ENCODE assay signal across 40 cellular contexts in genomic region chr6:135260612-135261011, GRCh38.
"Had no signal": no experiment of that assay in that cellular context is flagged by ENCODE, and none has a peak within 500 bp of the region (broad histone marks: within the 10 kb centered on the region; RNA-seq: fewer than 3 reads in every experiment).

No MANE protein-coding gene starts in this region.

- H3K9me3 ChIP-seq: adrenal gland, body of pancreas, breast epithelium had no signal

- H3K27ac Mint-ChIP-seq: activated B cell treated with CpG ODN at 0.5 μM for 24 hours; activated CD4-positive, alpha-beta T cell treated with anti-CD3 and anti-CD28 coated beads for 36 hours; activated CD4-positive, alpha-beta T cell treated with anti-CD3 and anti-CD28 coated beads, Interleukin-2, amount 10 ng/mL, durations not matched to agents 7 days and 5 days; activated CD8-positive, alpha-beta T cell treated with anti-CD3 and anti-CD28 coated beads for 36 hours; activated naive CD4-positive, alpha-beta T cell treated with anti-CD3 and anti-CD28 coated beads for 36 hours; activated naive CD4-positive, alpha-beta T cell treated with anti-CD3 and anti-CD28 coated beads, Interleukin-2, amount 50 U/mL, for 72 hours; activated naive CD8-positive, alpha-beta T cell treated with anti-CD3 and anti-CD28 coated beads for 36 hours; activated T-cell treated with anti-CD3 and anti-CD28 coated beads, Interleukin-2, amount 50 U/mL, for 72 hours; activated T-helper 1 cell treated with anti-CD3 and anti-CD28 coated beads, Interleukin-12 subunit alpha, Interleukin-12 subunit beta, Interleukin-2, Interleukin-4 antibody, amounts not matched to agents 30 ng/mL and 10 ng/mL and 1 ng/mL, durations not matched to agents 14 hours and 24 hours and 36 hours; activated T-helper 17 cell treated with anti-CD3 and anti-CD28 coated beads, Interleukin-2, amount 50 U/mL, for 72 hours; T-helper 2 cell treated with Interferon-gamma antibody and Interleukin-4, amounts not matched to agents 5 μg/mL and 100 μg/mL, for 36 hours had no signal

- H3K27me3 ChIP-seq: adrenal gland, body of pancreas, brain microvascular endothelial cell, breast epithelium, cardiac muscle cell had no signal

- H3K4me3 Mint-ChIP-seq: activated B cell treated with CpG ODN at 0.5 μM for 24 hours; activated CD4-positive, alpha-beta T cell treated with anti-CD3 and anti-CD28 coated beads for 36 hours; activated CD4-positive, alpha-beta T cell treated with anti-CD3 and anti-CD28 coated beads, Interleukin-2, amount 10 ng/mL, durations not matched to agents 7 days and 5 days; activated CD8-positive, alpha-beta T cell treated with anti-CD3 and anti-CD28 coated beads for 36 hours; activated naive CD4-positive, alpha-beta T cell treated with anti-CD3 and anti-CD28 coated beads for 36 hours; activated naive CD8-positive, alpha-beta T cell treated with anti-CD3 and anti-CD28 coated beads for 36 hours; activated T-cell treated with anti-CD3 and anti-CD28 coated beads, Interleukin-2, amount 50 U/mL, for 4 hours; activated T-cell treated with anti-CD3 and anti-CD28 coated beads, Interleukin-2, amount 50 U/mL, for 72 hours; activated T-helper 1 cell treated with anti-CD3 and anti-CD28 coated beads, Interleukin-12 subunit alpha, Interleukin-12 subunit beta, Interleukin-2, Interleukin-4 antibody, amounts not matched to agents 30 ng/mL and 10 ng/mL and 1 ng/mL, durations not matched to agents 14 hours and 24 hours and 36 hours; activated T-helper 17 cell treated with anti-CD3 and anti-CD28 coated beads, Interleukin-2, amount 50 U/mL, for 72 hours; central memory CD8-positive, alpha-beta T cell; T-helper 1 cell treated with Interleukin-12 subunit alpha and Interleukin-12 subunit beta and Interleukin-4 antibody, amounts not matched to agents 30 μg/mL and 1 μg/mL, for 36 hours; T-helper 2 cell treated with Interferon-gamma antibody and Interleukin-4, amounts not matched to agents 5 μg/mL and 100 μg/mL, for 36 hours had no signal

- H3K4me3 ChIP-seq: adrenal gland, body of pancreas, breast epithelium, cardiac muscle cell had no signal

- DNase-seq: activated B cell treated with CpG ODN at 0.5 μM for 24 hours; activated CD4-positive, alpha-beta T cell treated with anti-CD3 and anti-CD28 coated beads for 1 hour; activated CD4-positive, alpha-beta T cell treated with anti-CD3 and anti-CD28 coated beads for 36 hours; activated CD4-positive, alpha-beta T cell treated with anti-CD3 and anti-CD28 coated beads for 48 hours; activated CD4-positive, alpha-beta T cell treated with anti-CD3 and anti-CD28 coated beads, Interleukin-2, amount 10 ng/mL, durations not matched to agents 7 days and 5 days; activated CD4-positive, alpha-beta T cell treated with anti-CD3 and anti-CD28 coated beads, Interleukin-2, amount 50 U/mL, for 48 hours; activated CD8-positive, alpha-beta memory T cell treated with anti-CD3 and anti-CD28 coated beads, Interleukin-2, amount 50 U/mL, for 4 hours; activated CD8-positive, alpha-beta T cell treated with anti-CD3 and anti-CD28 coated beads for 36 hours; activated effector memory CD4-positive, alpha-beta T cell treated with anti-CD3 and anti-CD28 coated beads, Interleukin-2, amount 50 U/mL, for 16 hours; activated gamma-delta T cell treated with Interleukin-2 at 50 U/mL for 16 hours; activated naive CD4-positive, alpha-beta T cell; activated naive CD4-positive, alpha-beta T cell treated with anti-CD3 and anti-CD28 coated beads for 36 hours; activated naive CD4-positive, alpha-beta T cell treated with anti-CD3 and anti-CD28 coated beads, Interleukin-2, amount 50 U/mL, for 16 hours; activated naive CD8-positive, alpha-beta T cell treated with anti-CD3 and anti-CD28 coated beads for 36 hours; activated T-cell treated with anti-CD3 and anti-CD28 coated beads for 4 hours; activated T-cell treated with anti-CD3 and anti-CD28 coated beads, Interleukin-2, amount 50 U/mL, for 1 hour; activated T-cell treated with anti-CD3 and anti-CD28 coated beads, Interleukin-2, amount 50 U/mL, for 4 hours; activated T-cell treated with anti-CD3 and anti-CD28 coated beads, Interleukin-2, amount 50 U/mL, for 72 hours; adrenal gland; amniotic stem cell; aorta; body of pancreas; brain microvascular endothelial cell; caudate nucleus; cerebellar nuclear complex; T-helper 1 cell; T-helper 2 cell; T-helper 9 cell had no signal

- H3K36me3 Mint-ChIP-seq: activated naive CD4-positive, alpha-beta T cell treated with anti-CD3 and anti-CD28 coated beads, Interleukin-2, amount 50 U/mL, for 72 hours; activated naive CD8-positive, alpha-beta T cell treated with anti-CD3 and anti-CD28 coated beads for 36 hours had no signal

- H3K9me3 Mint-ChIP-seq: activated B cell treated with CpG ODN at 0.5 μM for 24 hours; activated CD4-positive, alpha-beta T cell treated with anti-CD3 and anti-CD28 coated beads, Interleukin-2, amount 10 ng/mL, durations not matched to agents 7 days and 5 days; activated CD8-positive, alpha-beta T cell treated with anti-CD3 and anti-CD28 coated beads for 36 hours; activated naive CD4-positive, alpha-beta T cell treated with anti-CD3 and anti-CD28 coated beads for 36 hours; activated naive CD4-positive, alpha-beta T cell treated with anti-CD3 and anti-CD28 coated beads, Interleukin-2, amount 50 U/mL, for 72 hours; activated T-cell treated with anti-CD3 and anti-CD28 coated beads, Interleukin-2, amount 50 U/mL, for 4 hours; activated T-cell treated with anti-CD3 and anti-CD28 coated beads, Interleukin-2, amount 50 U/mL, for 72 hours; activated T-helper 1 cell treated with anti-CD3 and anti-CD28 coated beads, Interleukin-12 subunit alpha, Interleukin-12 subunit beta, Interleukin-2, Interleukin-4 antibody, amounts not matched to agents 30 ng/mL and 10 ng/mL and 1 ng/mL, durations not matched to agents 14 hours and 24 hours and 36 hours; activated T-helper 17 cell treated with anti-CD3 and anti-CD28 coated beads, Interleukin-2, amount 50 U/mL, for 72 hours; central memory CD8-positive, alpha-beta T cell; T-helper 1 cell treated with Interleukin-12 subunit alpha and Interleukin-12 subunit beta and Interleukin-4 antibody, amounts not matched to agents 30 μg/mL and 1 μg/mL, for 36 hours; T-helper 2 cell treated with Interferon-gamma antibody and Interleukin-4, amounts not matched to agents 5 μg/mL and 100 μg/mL, for 36 hours had no signal

- H3K27me3 Mint-ChIP-seq: activated B cell treated with CpG ODN at 0.5 μM for 24 hours; activated CD4-positive, alpha-beta T cell treated with anti-CD3 and anti-CD28 coated beads for 36 hours; activated CD4-positive, alpha-beta T cell treated with anti-CD3 and anti-CD28 coated beads, Interleukin-2, amount 10 ng/mL, durations not matched to agents 7 days and 5 days; activated CD8-positive, alpha-beta T cell treated with anti-CD3 and anti-CD28 coated beads for 36 hours had no signal

- H3K4me1 Mint-ChIP-seq: activated B cell treated with CpG ODN at 0.5 μM for 24 hours; activated CD4-positive, alpha-beta T cell treated with anti-CD3 and anti-CD28 coated beads for 36 hours; activated CD4-positive, alpha-beta T cell treated with anti-CD3 and anti-CD28 coated beads, Interleukin-2, amount 10 ng/mL, durations not matched to agents 7 days and 5 days; activated T-helper 17 cell treated with anti-CD3 and anti-CD28 coated beads, Interleukin-2, amount 50 U/mL, for 72 hours; central memory CD8-positive, alpha-beta T cell had no signal

- FAIRE-seq: astrocyte, TTC549 had no signal

- H3K27ac ChIP-seq: adrenal gland, body of pancreas, brain microvascular endothelial cell, breast epithelium, cardiac muscle cell, VCaP had no signal

- H3K4me1 ChIP-seq: adrenal gland, body of pancreas, breast epithelium had no signal

- H3K36me3 ChIP-seq: adrenal gland, brain microvascular endothelial cell, breast epithelium, cardiac muscle cell had no signal

- ATAC-seq: activated CD4-positive, alpha-beta T cell treated with anti-CD3 and anti-CD28 coated beads for 36 hours; activated CD4-positive, CD25-positive, alpha-beta regulatory T cell treated with anti-CD3 and anti-CD28 coated beads, Interleukin-2, amount 50 U/mL, for 24 hours; activated CD8-positive, alpha-beta T cell treated with anti-CD3 and anti-CD28 coated beads for 36 hours; activated naive CD4-positive, alpha-beta T cell treated with anti-CD3 and anti-CD28 coated beads, Interleukin-2, amount 50 U/mL, for 72 hours; activated T-cell treated with anti-CD3 and anti-CD28 coated beads, Interleukin-2, amount 50 U/mL, for 4 hours; activated T-cell treated with anti-CD3 and anti-CD28 coated beads, Interleukin-2, amount 50 U/mL, for 72 hours; activated T-helper 17 cell treated with anti-CD3 and anti-CD28 coated beads, Interleukin-2, amount 50 U/mL, for 72 hours; body of pancreas had no signal
